In the genomic region with DNA sequence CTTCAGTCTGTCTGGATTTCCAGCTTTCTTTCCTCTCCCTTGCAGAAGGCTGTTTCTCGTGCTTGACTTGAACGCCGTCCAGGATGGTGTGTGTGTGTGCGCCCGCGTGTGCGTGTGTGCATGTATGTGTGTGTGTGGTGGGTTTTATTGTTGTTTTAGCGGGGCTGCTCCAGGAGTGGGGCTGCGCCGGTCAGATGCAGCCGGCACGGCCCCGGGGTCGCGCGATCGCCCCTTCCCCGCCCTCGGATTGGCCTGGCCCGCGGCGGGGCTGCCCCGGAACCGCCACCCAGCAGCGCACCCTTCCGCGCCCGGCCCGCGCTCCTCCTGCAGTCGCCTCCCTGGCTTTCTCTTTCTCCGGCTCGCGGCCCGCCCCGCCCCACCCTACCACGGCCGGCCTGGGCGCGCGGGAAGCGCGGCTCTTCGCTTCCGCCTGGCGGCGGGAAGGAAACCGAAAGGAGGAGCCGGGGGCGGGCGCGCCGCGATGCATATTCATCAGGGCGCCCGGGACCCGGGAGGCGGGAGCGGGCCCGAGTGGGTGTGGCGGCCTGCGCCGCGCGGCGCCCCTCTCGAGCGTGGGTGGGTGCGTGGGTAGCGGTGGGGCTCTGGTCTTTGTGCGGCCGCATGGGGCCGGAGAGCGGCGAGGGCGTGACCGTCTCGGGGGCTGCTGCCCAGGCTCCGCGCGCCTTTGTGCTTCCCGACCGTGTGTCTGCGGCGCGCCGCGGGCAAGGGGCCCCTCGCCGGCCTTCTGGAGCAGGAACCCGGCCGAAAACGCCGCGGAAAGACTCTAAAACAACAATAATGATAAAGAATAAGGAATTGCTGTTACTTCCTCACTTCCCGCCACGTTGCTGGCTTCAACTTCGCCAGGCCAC, we compare ENCODE assay signal across 8 cellular contexts. TPM values are rescaled to one million over a fixed set of nuclear protein-coding genes. Genes with fewer than 3 reads are reported as not detected.
DNase-seq lines count a peak whose midpoint lies in the region; ATAC-seq, FAIRE-seq and TF ChIP-seq lines count a peak whose summit lies in the region.

No MANE protein-coding gene starts in this region.

- TF ChIP-seq RAD21 in A549 (conservative IDR thresholded peaks at IDR 0.05 in 1 of 2, IDR thresholded peaks at IDR 0.05 in 1 of 2) = peak; percentile 36 to 72

- no peaks in the 10 kb centered on the region for H3K27me3 ChIP-seq in bronchial epithelial cell (ENCODE audit: control insufficient read depth, insufficient read depth, low read length)

- peaks cover 54% of the 10 kb centered on the region for H3K4me1 ChIP-seq in A549

- POLR2A ChIA-PET in A549 (lab: Yijun Ruan, JAX) = interaction anchor here (0.6 to 0.7 kb wide), 5 partner anchors 25 to 104 kb away, joined by 3 to 7 read pairs (median 6); no protein-coding TSS in a partner anchor

- WGBS in A549 (ENCODE audit: missing lambda C conversion rate) = 1% methylated on average over 27 of the region's 98 CpGs

- no peaks in the 10 kb centered on the region for H3K9me3 ChIP-seq in A549

- FAIRE-seq in A549 (lab: Jason Lieb, UNC) (no peak), GM18507 (lab: Jason Lieb, UNC) (peak; percentile 89), bronchial epithelial cell (lab: Jason Lieb, UNC) (no peak)

- peak; percentile 57 for TF ChIP-seq POLR2A in A549 (IDR thresholded peaks at IDR 0.05; ENCODE audit: low read length)

- H3K27ac ChIP-seq in A549 (peak overlapping the region; percentile 94 to 99), VCaP (peak overlapping the region; percentile 100)

- no peak for TF ChIP-seq EP300 in A549 (IDR thresholded peaks at IDR 0.05)

- H3K36me3 ChIP-seq in bronchial epithelial cell (ENCODE audit: control insufficient read depth, insufficient read depth, low read length) = no peaks in the 10 kb centered on the region

- DNase-seq in A549 (ENCODE audit: low read depth in 1 of 2, low spot score in 1 of 2) (peak; percentile 80 to 93), GM18507 (ENCODE audit: extremely low spot score, insufficient read length, low read depth) (peak; percentile 73), NCI-H2081 treated with DMSO at 0.1 percent for 48 hours (lab: John Stamatoyannopoulos, UW) (peak; percentile 74), bronchial epithelial cell (ENCODE audit: low read depth) (peak; percentile 74), islet precursor cell (peak; percentile 96)
- DNase-seq in stimulated activated CD4-positive, alpha-beta T cell treated with anti-CD3 and anti-CD28 coated beads, Interleukin-12 subunit alpha, Interleukin-12 subunit beta, amount 100 ng/mL, for 24 hours (ENCODE audit: low read depth in 2 of 2) = peak; percentile 67 to 72

- TF ChIP-seq CTCF in A549 (IDR thresholded peaks at IDR 0.05) (peak; percentile 38), VCaP (conservative IDR thresholded peaks at IDR 0.05) (peak; percentile 49), bronchial epithelial cell (IDR thresholded peaks at IDR 0.05; ENCODE audit: insufficient read depth, low read length, severe bottlenecking) (peak; percentile 53)

- CTCF ChIA-PET in A549 (lab: Yijun Ruan, JAX) = interaction anchor here (0.6 to 2.4 kb wide), 5 partner anchors 9 to 971 kb away, joined by 3 to 16 read pairs (median 4); no protein-coding TSS in a partner anchor

- H3K4me2 ChIP-seq in A549 = peak overlapping the region; percentile 95

- peak; percentile 90 to 94 for ATAC-seq in A549
- peak; percentile 72 for ATAC-seq in HG02943 (IDR thresholded peaks at IDR 0.05; ENCODE audit: low read depth, unreplicated experiment)

- peak overlapping the region; percentile 60 for H3K4me3 ChIP-seq in A549
- H3K4me3 ChIP-seq in bronchial epithelial cell (ENCODE audit: low read depth, low read length) = peak overlapping the region; percentile 76

TF ChIP-seq in A549, 52 proteins besides CTCF, POLR2A, EP300 and RAD21 (continues in another document):
- TF ChIP-seq, protein P1, sequence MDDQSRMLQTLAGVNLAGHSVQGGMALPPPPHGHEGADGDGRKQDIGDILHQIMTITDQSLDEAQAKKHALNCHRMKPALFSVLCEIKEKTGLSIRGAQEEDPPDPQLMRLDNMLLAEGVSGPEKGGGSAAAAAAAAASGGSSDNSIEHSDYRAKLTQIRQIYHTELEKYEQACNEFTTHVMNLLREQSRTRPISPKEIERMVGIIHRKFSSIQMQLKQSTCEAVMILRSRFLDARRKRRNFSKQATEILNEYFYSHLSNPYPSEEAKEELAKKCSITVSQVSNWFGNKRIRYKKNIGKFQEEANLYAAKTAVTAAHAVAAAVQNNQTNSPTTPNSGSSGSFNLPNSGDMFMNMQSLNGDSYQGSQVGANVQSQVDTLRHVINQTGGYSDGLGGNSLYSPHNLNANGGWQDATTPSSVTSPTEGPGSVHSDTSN (IDR thresholded peaks at IDR 0.05) = no peak
- no peak for TF ChIP-seq HEYL (CRISPR knock-in tag; IDR thresholded peaks at IDR 0.05)
- no peak for TF ChIP-seq SREBF2 (IDR thresholded peaks at IDR 0.05)
- TF ChIP-seq RARB (CRISPR knock-in tag; IDR thresholded peaks at IDR 0.05) = no peak
- no peak for TF ChIP-seq MAZ (IDR thresholded peaks at IDR 0.05; ENCODE audit: borderline replicate concordance, low read depth, low read length)
- no peak for TF ChIP-seq HOXA7 (CRISPR knock-in tag; IDR thresholded peaks at IDR 0.05)
- no peak for TF ChIP-seq EHF (CRISPR knock-in tag; IDR thresholded peaks at IDR 0.05)
- peak; percentile 83 to 88 for TF ChIP-seq JUN (IDR thresholded peaks at IDR 0.05)
- no peak for TF ChIP-seq TP53 (CRISPR knock-in tag; IDR thresholded peaks at IDR 0.05)
- TF ChIP-seq, protein P2, sequence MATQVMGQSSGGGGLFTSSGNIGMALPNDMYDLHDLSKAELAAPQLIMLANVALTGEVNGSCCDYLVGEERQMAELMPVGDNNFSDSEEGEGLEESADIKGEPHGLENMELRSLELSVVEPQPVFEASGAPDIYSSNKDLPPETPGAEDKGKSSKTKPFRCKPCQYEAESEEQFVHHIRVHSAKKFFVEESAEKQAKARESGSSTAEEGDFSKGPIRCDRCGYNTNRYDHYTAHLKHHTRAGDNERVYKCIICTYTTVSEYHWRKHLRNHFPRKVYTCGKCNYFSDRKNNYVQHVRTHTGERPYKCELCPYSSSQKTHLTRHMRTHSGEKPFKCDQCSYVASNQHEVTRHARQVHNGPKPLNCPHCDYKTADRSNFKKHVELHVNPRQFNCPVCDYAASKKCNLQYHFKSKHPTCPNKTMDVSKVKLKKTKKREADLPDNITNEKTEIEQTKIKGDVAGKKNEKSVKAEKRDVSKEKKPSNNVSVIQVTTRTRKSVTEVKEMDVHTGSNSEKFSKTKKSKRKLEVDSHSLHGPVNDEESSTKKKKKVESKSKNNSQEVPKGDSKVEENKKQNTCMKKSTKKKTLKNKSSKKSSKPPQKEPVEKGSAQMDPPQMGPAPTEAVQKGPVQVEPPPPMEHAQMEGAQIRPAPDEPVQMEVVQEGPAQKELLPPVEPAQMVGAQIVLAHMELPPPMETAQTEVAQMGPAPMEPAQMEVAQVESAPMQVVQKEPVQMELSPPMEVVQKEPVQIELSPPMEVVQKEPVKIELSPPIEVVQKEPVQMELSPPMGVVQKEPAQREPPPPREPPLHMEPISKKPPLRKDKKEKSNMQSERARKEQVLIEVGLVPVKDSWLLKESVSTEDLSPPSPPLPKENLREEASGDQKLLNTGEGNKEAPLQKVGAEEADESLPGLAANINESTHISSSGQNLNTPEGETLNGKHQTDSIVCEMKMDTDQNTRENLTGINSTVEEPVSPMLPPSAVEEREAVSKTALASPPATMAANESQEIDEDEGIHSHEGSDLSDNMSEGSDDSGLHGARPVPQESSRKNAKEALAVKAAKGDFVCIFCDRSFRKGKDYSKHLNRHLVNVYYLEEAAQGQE (IDR thresholded peaks at IDR 0.05) = no peak
- TF ChIP-seq, protein P3, sequence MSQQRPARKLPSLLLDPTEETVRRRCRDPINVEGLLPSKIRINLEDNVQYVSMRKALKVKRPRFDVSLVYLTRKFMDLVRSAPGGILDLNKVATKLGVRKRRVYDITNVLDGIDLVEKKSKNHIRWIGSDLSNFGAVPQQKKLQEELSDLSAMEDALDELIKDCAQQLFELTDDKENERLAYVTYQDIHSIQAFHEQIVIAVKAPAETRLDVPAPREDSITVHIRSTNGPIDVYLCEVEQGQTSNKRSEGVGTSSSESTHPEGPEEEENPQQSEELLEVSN (IDR thresholded peaks at IDR 0.05; ENCODE audit: borderline replicate concordance, low read depth) = no peak; the same call in none of the 2 replicates
- TF ChIP-seq NFE2L2 (conservative IDR thresholded peaks at IDR 0.05; ENCODE audit: low read length) = no peak
- TF ChIP-seq USF2 (IDR thresholded peaks at IDR 0.05) = no peak
- no peak for TF ChIP-seq NR3C1 (IDR thresholded peaks at IDR 0.05)
- peak; percentile 71 for TF ChIP-seq MAX (IDR thresholded peaks at IDR 0.05)
- no peak for TF ChIP-seq HDAC2 (IDR thresholded peaks at IDR 0.05)
- TF ChIP-seq RNF2 (IDR thresholded peaks at IDR 0.05; ENCODE audit: borderline replicate concordance, low read depth) = no peak
- TF ChIP-seq ZNF302 (CRISPR knock-in tag; IDR thresholded peaks at IDR 0.05) = no peak

RNA-seq across cellular contexts. Expression of gene NFIB, which starts 8.5 kb away (rescaled TPM):
- polyA plus RNA-seq in A549 (2011; rRNA removed) (21.7 and 27.1 TPM in 2 replicates), A549 (2017; fragmentation: RNase III; extraction: RNeasy Plus Mini Kit Qiagen cat#74134 plus additional on column Dnase treatment) (10.7 to 13.2 TPM (median 12.0 TPM) in 3 replicates)
- polyA plus RNA-seq in A549 (2012; cell fraction: cytosol; rRNA removed) = 7.4 and 8.2 TPM in 2 replicates
- 7.4 and 11.4 TPM in 2 replicates for polyA plus RNA-seq in A549 (2012; cell fraction: nucleus; rRNA removed)
- polyA minus RNA-seq in A549 (2011; rRNA and poly(A)+ RNA removed) = 59.3 and 63.6 TPM in 2 replicates
- 11.6 and 11.9 TPM in 2 replicates for total RNA-seq in bronchial epithelial cell

Comparison
In these comparisons a context has a peak if more than half of its experiments do, and no peak if none do; other contexts are left out.
1. Peak in every context shown above with its lines: DNase-seq, ATAC-seq, H3K4me3 ChIP-seq and H3K27ac ChIP-seq.